ENCODE assay signal across 2 cellular contexts in the genomic region with DNA sequence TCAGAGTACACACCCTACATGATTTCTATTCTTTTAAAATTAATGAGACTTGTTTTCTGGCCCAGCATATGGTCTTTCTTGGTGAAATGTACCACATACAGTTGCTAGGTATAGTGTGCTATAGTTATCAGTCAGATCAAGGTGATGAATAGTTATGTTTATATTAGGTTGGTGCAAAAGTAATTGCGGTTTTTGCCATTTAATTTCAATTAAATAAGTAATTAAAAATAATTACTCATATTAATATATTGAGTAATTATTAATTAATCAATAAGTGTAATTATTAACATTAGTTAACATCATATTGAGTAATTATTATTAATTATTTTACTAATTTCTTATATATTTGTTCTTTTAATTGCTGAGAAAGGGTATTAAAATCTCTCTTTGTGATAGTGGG.
TF ChIP-seq lines count a peak whose summit lies in the region.

No MANE protein-coding gene starts in this region.

TF ChIP-seq in HepG2, 621 proteins besides CTCF, POLR2A, EP300 and RAD21:
- TF ChIP-seq MEF2D (CRISPR knock-in tag; IDR thresholded peaks at IDR 0.05) (no peak), ZMYM3 (CRISPR knock-in tag; IDR thresholded peaks at IDR 0.05) (no peak)
- TF ChIP-seq, protein P1, sequence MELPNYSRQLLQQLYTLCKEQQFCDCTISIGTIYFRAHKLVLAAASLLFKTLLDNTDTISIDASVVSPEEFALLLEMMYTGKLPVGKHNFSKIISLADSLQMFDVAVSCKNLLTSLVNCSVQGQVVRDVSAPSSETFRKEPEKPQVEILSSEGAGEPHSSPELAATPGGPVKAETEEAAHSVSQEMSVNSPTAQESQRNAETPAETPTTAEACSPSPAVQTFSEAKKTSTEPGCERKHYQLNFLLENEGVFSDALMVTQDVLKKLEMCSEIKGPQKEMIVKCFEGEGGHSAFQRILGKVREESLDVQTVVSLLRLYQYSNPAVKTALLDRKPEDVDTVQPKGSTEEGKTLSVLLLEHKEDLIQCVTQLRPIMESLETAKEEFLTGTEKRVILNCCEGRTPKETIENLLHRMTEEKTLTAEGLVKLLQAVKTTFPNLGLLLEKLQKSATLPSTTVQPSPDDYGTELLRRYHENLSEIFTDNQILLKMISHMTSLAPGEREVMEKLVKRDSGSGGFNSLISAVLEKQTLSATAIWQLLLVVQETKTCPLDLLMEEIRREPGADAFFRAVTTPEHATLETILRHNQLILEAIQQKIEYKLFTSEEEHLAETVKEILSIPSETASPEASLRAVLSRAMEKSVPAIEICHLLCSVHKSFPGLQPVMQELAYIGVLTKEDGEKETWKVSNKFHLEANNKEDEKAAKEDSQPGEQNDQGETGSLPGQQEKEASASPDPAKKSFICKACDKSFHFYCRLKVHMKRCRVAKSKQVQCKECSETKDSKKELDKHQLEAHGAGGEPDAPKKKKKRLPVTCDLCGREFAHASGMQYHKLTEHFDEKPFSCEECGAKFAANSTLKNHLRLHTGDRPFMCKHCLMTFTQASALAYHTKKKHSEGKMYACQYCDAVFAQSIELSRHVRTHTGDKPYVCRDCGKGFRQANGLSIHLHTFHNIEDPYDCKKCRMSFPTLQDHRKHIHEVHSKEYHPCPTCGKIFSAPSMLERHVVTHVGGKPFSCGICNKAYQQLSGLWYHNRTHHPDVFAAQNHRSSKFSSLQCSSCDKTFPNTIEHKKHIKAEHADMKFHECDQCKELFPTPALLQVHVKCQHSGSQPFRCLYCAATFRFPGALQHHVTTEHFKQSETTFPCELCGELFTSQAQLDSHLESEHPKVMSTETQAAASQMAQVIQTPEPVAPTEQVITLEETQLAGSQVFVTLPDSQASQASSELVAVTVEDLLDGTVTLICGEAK (IDR thresholded peaks at IDR 0.05), result peak; percentile 72
- TF ChIP-seq, protein P1 (CRISPR knock-in tag; IDR thresholded peaks at IDR 0.05), result no peak

TF ChIP-seq in GM23338, 12 proteins besides CTCF, POLR2A, EP300 and RAD21:
- no peak for TF ChIP-seq POLR2AphosphoS5 (IDR thresholded peaks at IDR 0.05; ENCODE audit: low read depth)
- TF ChIP-seq STAT1 (IDR thresholded peaks at IDR 0.05; ENCODE audit: unreplicated experiment), result no peak
- no peak for TF ChIP-seq ZNF331 (CRISPR knock-in tag; IDR thresholded peaks at IDR 0.05; ENCODE audit: low read depth)
- no peak for TF ChIP-seq EZH2 (IDR thresholded peaks at IDR 0.05; ENCODE audit: low read depth, unreplicated experiment)
- no peak for TF ChIP-seq ZNF114 (CRISPR knock-in tag; IDR thresholded peaks at IDR 0.05)
- TF ChIP-seq JUNB (IDR thresholded peaks at IDR 0.05; ENCODE audit: unreplicated experiment), result no peak
- no peak for TF ChIP-seq NANOG (IDR thresholded peaks at IDR 0.05; ENCODE audit: borderline replicate concordance)
- TF ChIP-seq, protein P2, sequence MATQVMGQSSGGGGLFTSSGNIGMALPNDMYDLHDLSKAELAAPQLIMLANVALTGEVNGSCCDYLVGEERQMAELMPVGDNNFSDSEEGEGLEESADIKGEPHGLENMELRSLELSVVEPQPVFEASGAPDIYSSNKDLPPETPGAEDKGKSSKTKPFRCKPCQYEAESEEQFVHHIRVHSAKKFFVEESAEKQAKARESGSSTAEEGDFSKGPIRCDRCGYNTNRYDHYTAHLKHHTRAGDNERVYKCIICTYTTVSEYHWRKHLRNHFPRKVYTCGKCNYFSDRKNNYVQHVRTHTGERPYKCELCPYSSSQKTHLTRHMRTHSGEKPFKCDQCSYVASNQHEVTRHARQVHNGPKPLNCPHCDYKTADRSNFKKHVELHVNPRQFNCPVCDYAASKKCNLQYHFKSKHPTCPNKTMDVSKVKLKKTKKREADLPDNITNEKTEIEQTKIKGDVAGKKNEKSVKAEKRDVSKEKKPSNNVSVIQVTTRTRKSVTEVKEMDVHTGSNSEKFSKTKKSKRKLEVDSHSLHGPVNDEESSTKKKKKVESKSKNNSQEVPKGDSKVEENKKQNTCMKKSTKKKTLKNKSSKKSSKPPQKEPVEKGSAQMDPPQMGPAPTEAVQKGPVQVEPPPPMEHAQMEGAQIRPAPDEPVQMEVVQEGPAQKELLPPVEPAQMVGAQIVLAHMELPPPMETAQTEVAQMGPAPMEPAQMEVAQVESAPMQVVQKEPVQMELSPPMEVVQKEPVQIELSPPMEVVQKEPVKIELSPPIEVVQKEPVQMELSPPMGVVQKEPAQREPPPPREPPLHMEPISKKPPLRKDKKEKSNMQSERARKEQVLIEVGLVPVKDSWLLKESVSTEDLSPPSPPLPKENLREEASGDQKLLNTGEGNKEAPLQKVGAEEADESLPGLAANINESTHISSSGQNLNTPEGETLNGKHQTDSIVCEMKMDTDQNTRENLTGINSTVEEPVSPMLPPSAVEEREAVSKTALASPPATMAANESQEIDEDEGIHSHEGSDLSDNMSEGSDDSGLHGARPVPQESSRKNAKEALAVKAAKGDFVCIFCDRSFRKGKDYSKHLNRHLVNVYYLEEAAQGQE (IDR thresholded peaks at IDR 0.05; ENCODE audit: unreplicated experiment), result no peak
- TF ChIP-seq CREB1 (CRISPR knock-in tag; IDR thresholded peaks at IDR 0.05; ENCODE audit: low read depth), result no peak
- TF ChIP-seq, protein P3, sequence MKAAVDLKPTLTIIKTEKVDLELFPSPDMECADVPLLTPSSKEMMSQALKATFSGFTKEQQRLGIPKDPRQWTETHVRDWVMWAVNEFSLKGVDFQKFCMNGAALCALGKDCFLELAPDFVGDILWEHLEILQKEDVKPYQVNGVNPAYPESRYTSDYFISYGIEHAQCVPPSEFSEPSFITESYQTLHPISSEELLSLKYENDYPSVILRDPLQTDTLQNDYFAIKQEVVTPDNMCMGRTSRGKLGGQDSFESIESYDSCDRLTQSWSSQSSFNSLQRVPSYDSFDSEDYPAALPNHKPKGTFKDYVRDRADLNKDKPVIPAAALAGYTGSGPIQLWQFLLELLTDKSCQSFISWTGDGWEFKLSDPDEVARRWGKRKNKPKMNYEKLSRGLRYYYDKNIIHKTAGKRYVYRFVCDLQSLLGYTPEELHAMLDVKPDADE (IDR thresholded peaks at IDR 0.05), result no peak
- TF ChIP-seq, protein P4, sequence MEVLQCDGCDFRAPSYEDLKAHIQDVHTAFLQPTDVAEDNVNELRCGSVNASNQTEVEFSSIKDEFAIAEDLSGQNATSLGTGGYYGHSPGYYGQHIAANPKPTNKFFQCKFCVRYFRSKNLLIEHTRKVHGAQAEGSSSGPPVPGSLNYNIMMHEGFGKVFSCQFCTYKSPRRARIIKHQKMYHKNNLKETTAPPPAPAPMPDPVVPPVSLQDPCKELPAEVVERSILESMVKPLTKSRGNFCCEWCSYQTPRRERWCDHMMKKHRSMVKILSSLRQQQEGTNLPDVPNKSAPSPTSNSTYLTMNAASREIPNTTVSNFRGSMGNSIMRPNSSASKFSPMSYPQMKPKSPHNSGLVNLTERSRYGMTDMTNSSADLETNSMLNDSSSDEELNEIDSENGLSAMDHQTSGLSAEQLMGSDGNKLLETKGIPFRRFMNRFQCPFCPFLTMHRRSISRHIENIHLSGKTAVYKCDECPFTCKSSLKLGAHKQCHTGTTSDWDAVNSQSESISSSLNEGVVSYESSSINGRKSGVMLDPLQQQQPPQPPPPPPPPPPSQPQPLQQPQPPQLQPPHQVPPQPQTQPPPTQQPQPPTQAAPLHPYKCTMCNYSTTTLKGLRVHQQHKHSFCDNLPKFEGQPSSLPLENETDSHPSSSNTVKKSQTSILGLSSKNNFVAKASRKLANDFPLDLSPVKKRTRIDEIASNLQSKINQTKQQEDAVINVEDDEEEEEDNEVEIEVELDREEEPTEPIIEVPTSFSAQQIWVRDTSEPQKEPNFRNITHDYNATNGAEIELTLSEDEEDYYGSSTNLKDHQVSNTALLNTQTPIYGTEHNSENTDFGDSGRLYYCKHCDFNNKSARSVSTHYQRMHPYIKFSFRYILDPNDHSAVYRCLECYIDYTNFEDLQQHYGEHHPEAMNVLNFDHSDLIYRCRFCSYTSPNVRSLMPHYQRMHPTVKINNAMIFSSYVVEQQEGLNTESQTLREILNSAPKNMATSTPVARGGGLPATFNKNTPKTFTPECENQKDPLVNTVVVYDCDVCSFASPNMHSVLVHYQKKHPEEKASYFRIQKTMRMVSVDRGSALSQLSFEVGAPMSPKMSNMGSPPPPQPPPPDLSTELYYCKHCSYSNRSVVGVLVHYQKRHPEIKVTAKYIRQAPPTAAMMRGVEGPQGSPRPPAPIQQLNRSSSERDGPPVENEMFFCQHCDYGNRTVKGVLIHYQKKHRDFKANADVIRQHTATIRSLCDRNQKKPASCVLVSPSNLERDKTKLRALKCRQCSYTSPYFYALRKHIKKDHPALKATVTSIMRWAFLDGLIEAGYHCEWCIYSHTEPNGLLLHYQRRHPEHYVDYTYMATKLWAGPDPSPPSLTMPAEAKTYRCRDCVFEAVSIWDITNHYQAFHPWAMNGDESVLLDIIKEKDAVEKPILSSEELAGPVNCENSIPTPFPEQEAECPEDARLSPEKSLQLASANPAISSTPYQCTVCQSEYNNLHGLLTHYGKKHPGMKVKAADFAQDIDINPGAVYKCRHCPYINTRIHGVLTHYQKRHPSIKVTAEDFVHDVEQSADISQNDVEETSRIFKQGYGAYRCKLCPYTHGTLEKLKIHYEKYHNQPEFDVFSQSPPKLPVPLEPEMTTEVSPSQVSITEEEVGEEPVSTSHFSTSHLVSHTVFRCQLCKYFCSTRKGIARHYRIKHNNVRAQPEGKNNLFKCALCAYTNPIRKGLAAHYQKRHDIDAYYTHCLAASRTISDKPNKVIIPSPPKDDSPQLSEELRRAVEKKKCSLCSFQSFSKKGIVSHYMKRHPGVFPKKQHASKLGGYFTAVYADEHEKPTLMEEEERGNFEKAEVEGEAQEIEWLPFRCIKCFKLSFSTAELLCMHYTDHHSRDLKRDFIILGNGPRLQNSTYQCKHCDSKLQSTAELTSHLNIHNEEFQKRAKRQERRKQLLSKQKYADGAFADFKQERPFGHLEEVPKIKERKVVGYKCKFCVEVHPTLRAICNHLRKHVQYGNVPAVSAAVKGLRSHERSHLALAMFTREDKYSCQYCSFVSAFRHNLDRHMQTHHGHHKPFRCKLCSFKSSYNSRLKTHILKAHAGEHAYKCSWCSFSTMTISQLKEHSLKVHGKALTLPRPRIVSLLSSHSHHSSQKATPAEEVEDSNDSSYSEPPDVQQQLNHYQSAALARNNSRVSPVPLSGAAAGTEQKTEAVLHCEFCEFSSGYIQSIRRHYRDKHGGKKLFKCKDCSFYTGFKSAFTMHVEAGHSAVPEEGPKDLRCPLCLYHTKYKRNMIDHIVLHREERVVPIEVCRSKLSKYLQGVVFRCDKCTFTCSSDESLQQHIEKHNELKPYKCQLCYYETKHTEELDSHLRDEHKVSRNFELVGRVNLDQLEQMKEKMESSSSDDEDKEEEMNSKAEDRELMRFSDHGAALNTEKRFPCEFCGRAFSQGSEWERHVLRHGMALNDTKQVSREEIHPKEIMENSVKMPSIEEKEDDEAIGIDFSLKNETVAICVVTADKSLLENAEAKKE (CRISPR knock-in tag; IDR thresholded peaks at IDR 0.05), result no peak
- TF ChIP-seq EZH2phosphoT487 (IDR thresholded peaks at IDR 0.05; ENCODE audit: unreplicated experiment), result no peak
